Comparison of ENCODE assay signal across 1 cellular context in the genomic region with DNA sequence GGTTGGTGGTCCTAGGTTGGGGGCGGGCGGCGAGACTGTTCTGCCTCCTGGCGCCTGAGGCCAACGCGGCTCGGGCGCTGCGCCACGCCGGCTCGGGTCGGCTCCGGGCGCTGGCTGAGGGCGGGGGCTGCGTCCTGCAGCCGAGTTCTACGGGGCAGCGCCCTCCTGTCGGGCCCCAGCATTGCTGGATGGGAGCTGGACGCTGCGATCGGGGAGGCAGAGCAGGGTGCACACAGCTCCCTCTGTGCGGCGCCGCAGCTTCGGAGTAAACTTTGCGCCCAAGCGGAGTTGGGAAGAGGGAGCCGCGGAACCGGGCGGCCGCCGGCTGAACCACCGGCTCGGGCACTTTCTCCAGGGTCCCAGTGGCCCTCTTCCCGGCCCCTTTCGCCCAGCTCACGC.
TF ChIP-seq lines count a peak whose summit lies in the region.

No MANE protein-coding gene starts in this region.

TF ChIP-seq in K562, 482 proteins besides CTCF, POLR2A, EP300 and RAD21 (continued from another document):
- TF ChIP-seq ZBTB2 (IDR thresholded peaks at IDR 0.05) (no peak), HDGF (IDR thresholded peaks at IDR 0.05) (no peak), MLLT1 (IDR thresholded peaks at IDR 0.05) (no peak), ZNF449 (CRISPR knock-in tag; IDR thresholded peaks at IDR 0.05) (no peak), MED1 (CRISPR knock-in tag; IDR thresholded peaks at IDR 0.05; ENCODE audit: borderline replicate concordance) (no peak), ZNF311 (CRISPR knock-in tag; IDR thresholded peaks at IDR 0.05) (no peak)
TF ChIP-seq in K562: peak in this region for 0.
